Comparison of ENCODE assay signal across 28 cellular contexts in genomic region chr10:6115824-6116350, GRCh38. TPM values are rescaled to one million over a fixed set of nuclear protein-coding genes. Genes with fewer than 3 reads are reported as not detected.
DNase-seq lines count a peak whose midpoint lies in the region; FAIRE-seq and TF ChIP-seq lines count a peak whose summit lies in the region.
"Had no signal": no experiment of that assay in that cellular context is flagged by ENCODE, and none has a peak within 500 bp of the region (broad histone marks: within the 10 kb centered on the region; RNA-seq: fewer than 3 reads in every experiment).

No MANE protein-coding gene starts in this region.

- peak overlapping the region; percentile 77 for H3K27ac ChIP-seq in astrocyte (ENCODE audit: low read depth, low read length)
- H3K27ac ChIP-seq: KMS-11 had no signal

- FAIRE-seq in astrocyte (lab: Jason Lieb, UNC), result no peak

- H3K27ac Mint-ChIP-seq in activated CD4-positive, alpha-beta memory T cell treated with anti-CD3 and anti-CD28 coated beads for 36 hours, result peak overlapping the region; percentile 42
- no peak overlapping the region for H3K27ac Mint-ChIP-seq in activated CD4-positive, alpha-beta memory T cell treated with anti-CD3 and anti-CD28 coated beads, Interleukin-2, amount 10 ng/mL, durations not matched to agents 7 days and 5 days
- H3K27ac Mint-ChIP-seq in HFFc6, result peak overlapping the region; percentile 95
- no peak overlapping the region for H3K27ac Mint-ChIP-seq in astrocyte (ENCODE audit: unreplicated experiment)
- H3K27ac Mint-ChIP-seq in mesothelial cell of epicardium, result peak overlapping the region; percentile 55
- H3K27ac Mint-ChIP-seq: activated T-helper 2 cell treated with anti-CD3 and anti-CD28 coated beads, Interferon-gamma antibody, Interleukin-2, Interleukin-4, amounts not matched to agents 10 μg/mL and 5 μg/mL and 100 μg/mL, durations not matched to agents 14 hours and 24 hours and 36 hours; nephron progenitor cell had no signal

- peaks cover 12% of the 10 kb centered on the region for H3K4me1 ChIP-seq in astrocyte (ENCODE audit: insufficient read depth, low read length)

- no peaks in the 10 kb centered on the region for H3K27me3 ChIP-seq in astrocyte (ENCODE audit: insufficient read depth, low read length)
- H3K27me3 ChIP-seq: upper lobe of left lung had no signal

- no peaks in the 10 kb centered on the region for H3K9me3 Mint-ChIP-seq in activated CD4-positive, alpha-beta memory T cell treated with anti-CD3 and anti-CD28 coated beads for 36 hours
- no peaks in the 10 kb centered on the region for H3K9me3 Mint-ChIP-seq in activated CD4-positive, alpha-beta memory T cell treated with anti-CD3 and anti-CD28 coated beads, Interleukin-2, amount 10 ng/mL, durations not matched to agents 7 days and 5 days
- no peaks in the 10 kb centered on the region for H3K9me3 Mint-ChIP-seq in HFFc6
- no peaks in the 10 kb centered on the region for H3K9me3 Mint-ChIP-seq in astrocyte (ENCODE audit: unreplicated experiment)
- H3K9me3 Mint-ChIP-seq in mesothelial cell of epicardium, result no peaks in the 10 kb centered on the region
- H3K9me3 Mint-ChIP-seq: activated T-helper 2 cell treated with anti-CD3 and anti-CD28 coated beads, Interferon-gamma antibody, Interleukin-2, Interleukin-4, amounts not matched to agents 10 μg/mL and 5 μg/mL and 100 μg/mL, durations not matched to agents 14 hours and 24 hours and 36 hours; CD8-positive, alpha-beta memory T cell; immature natural killer cell; nephron progenitor cell had no signal

- H3K9me3 ChIP-seq in astrocyte (ENCODE audit: insufficient read depth, low read depth, low read length), result no peaks in the 10 kb centered on the region
- H3K9me3 ChIP-seq: mucosa of descending colon, upper lobe of left lung had no signal

- H3K4me2 ChIP-seq in astrocyte (ENCODE audit: low read length), result no peak overlapping the region
- H3K4me2 ChIP-seq: KMS-11 had no signal

- POLR2A ChIA-PET in activated CD4-positive, alpha-beta memory T cell treated with anti-CD3 and anti-CD28 coated beads for 36 hours (lab: Charles Lee), result no interaction called here
- POLR2A ChIA-PET in activated CD4-positive, alpha-beta memory T cell treated with anti-CD3 and anti-CD28 coated beads, Interleukin-2, amount 10 ng/mL, durations not matched to agents 7 days and 5 days (lab: Charles Lee), result no interaction called here

- no peak for DNase-seq in activated CD4-positive, alpha-beta memory T cell treated with anti-CD3 and anti-CD28 coated beads for 36 hours
- DNase-seq in activated CD4-positive, alpha-beta memory T cell treated with anti-CD3 and anti-CD28 coated beads, Interleukin-2, amount 10 ng/mL, durations not matched to agents 7 days and 5 days, result no peak
- DNase-seq in HFFc6 (peak; percentile 32), astrocyte (ENCODE audit: low read depth) (no peak), mesothelial cell of epicardium (ENCODE audit: low spot score in 2 of 2, unreplicated experiment in 2 of 2) (no peak), AG08396 (ENCODE audit: low spot score) (no peak), head of caudate nucleus (no peak), Ammon's horn (ENCODE audit: low spot score) (no peak)
- DNase-seq: 8988T; activated CD4-positive, alpha-beta T cell treated with anti-CD3 and anti-CD28 coated beads for 4 hours; activated CD8-positive, alpha-beta memory T cell treated with anti-CD3 and anti-CD28 coated beads, Interleukin-2, amount 50 U/mL, for 4 hours; AML-193; CD8-positive, alpha-beta memory T cell; cerebellar nuclear complex; DMS153; GDM1; hippocampal formation; immature natural killer cell; mucosa of descending colon; NCI-H1436 treated with DMSO at 0.1 percent for 48 hours; NCI-H526; nephron progenitor cell; upper lobe of left lung had no signal

- no peak overlapping the region for H3K4me3 ChIP-seq in astrocyte (ENCODE audit: insufficient read depth, low read depth, low read length)
- H3K4me3 ChIP-seq: mucosa of descending colon, SK-N-MC, upper lobe of left lung had no signal

- TF ChIP-seq CTCF in HFFc6 (IDR thresholded peaks at IDR 0.05) (no peak), astrocyte (IDR thresholded peaks at IDR 0.05; ENCODE audit: insufficient read depth, low read depth, low read length) (no peak), mesothelial cell of epicardium (IDR thresholded peaks at IDR 0.05; ENCODE audit: unreplicated experiment) (no peak)

- H3K36me3 Mint-ChIP-seq in activated CD4-positive, alpha-beta memory T cell treated with anti-CD3 and anti-CD28 coated beads for 36 hours, result peaks cover 49% of the 10 kb centered on the region
- H3K36me3 Mint-ChIP-seq in activated CD4-positive, alpha-beta memory T cell treated with anti-CD3 and anti-CD28 coated beads, Interleukin-2, amount 10 ng/mL, durations not matched to agents 7 days and 5 days (ENCODE audit: low read depth), result peaks cover 57% of the 10 kb centered on the region
- H3K36me3 Mint-ChIP-seq in HFFc6 (ENCODE audit: low read depth) (peaks cover 40% of the 10 kb centered on the region), astrocyte (ENCODE audit: low read depth, unreplicated experiment) (peaks cover 18% of the 10 kb centered on the region), mesothelial cell of epicardium (peaks cover 39% of the 10 kb centered on the region)

- peaks cover 31% of the 10 kb centered on the region for H3K36me3 ChIP-seq in astrocyte (ENCODE audit: insufficient read depth, low read length)

- CTCF ChIA-PET in activated CD4-positive, alpha-beta memory T cell treated with anti-CD3 and anti-CD28 coated beads for 36 hours (lab: Charles Lee), result interaction anchor here (1.2 kb wide), 1 partner anchor 32 kb away, joined by 3 read pairs; no protein-coding TSS in a partner anchor
- CTCF ChIA-PET in activated CD4-positive, alpha-beta memory T cell treated with anti-CD3 and anti-CD28 coated beads, Interleukin-2, amount 10 ng/mL, durations not matched to agents 7 days and 5 days (lab: Charles Lee), result no interaction called here

- intact Hi-C loops in activated CD4-positive, alpha-beta memory T cell treated with anti-CD3 and anti-CD28 coated beads for 36 hours (cut with micrococcal nuclease), result loop anchor here (2.0 kb wide), 2 partner anchors 15 to 25 kb away; no protein-coding TSS in a partner anchor
- intact Hi-C loops in head of caudate nucleus (cut with DNase I), result no loop called here

- no peak overlapping the region for H2AFZ ChIP-seq in astrocyte (ENCODE audit: low read depth, low read length)

- H3K4me1 Mint-ChIP-seq in activated CD4-positive, alpha-beta memory T cell treated with anti-CD3 and anti-CD28 coated beads for 36 hours (ENCODE audit: low read depth), result peaks cover 41% of the 10 kb centered on the region
- H3K4me1 Mint-ChIP-seq in activated CD4-positive, alpha-beta memory T cell treated with anti-CD3 and anti-CD28 coated beads, Interleukin-2, amount 10 ng/mL, durations not matched to agents 7 days and 5 days, result peaks cover 31% of the 10 kb centered on the region
- H3K4me1 Mint-ChIP-seq in HFFc6 (ENCODE audit: low read depth) (peaks cover 43% of the 10 kb centered on the region), astrocyte (ENCODE audit: low read depth, unreplicated experiment) (peaks cover 17% of the 10 kb centered on the region), mesothelial cell of epicardium (peaks cover 13% of the 10 kb centered on the region)
- H3K4me1 Mint-ChIP-seq: CD8-positive, alpha-beta memory T cell had no signal

- peaks cover 3% of the 10 kb centered on the region for H3K79me2 ChIP-seq in astrocyte (ENCODE audit: insufficient read depth, low read length)

- no peaks in the 10 kb centered on the region for H3K27me3 Mint-ChIP-seq in activated CD4-positive, alpha-beta memory T cell treated with anti-CD3 and anti-CD28 coated beads for 36 hours
- no peaks in the 10 kb centered on the region for H3K27me3 Mint-ChIP-seq in activated CD4-positive, alpha-beta memory T cell treated with anti-CD3 and anti-CD28 coated beads, Interleukin-2, amount 10 ng/mL, durations not matched to agents 7 days and 5 days
- H3K27me3 Mint-ChIP-seq in HFFc6 (ENCODE audit: insufficient read depth), result no peaks in the 10 kb centered on the region; the same call in 1 of the 2 replicates
- no peaks in the 10 kb centered on the region for H3K27me3 Mint-ChIP-seq in astrocyte (ENCODE audit: low read depth, unreplicated experiment)
- no peaks in the 10 kb centered on the region for H3K27me3 Mint-ChIP-seq in mesothelial cell of epicardium (ENCODE audit: low read depth)
- H3K27me3 Mint-ChIP-seq: activated naive CD8-positive, alpha-beta T cell; CD8-positive, alpha-beta memory T cell had no signal

- no peak overlapping the region for H3K9ac ChIP-seq in astrocyte (ENCODE audit: low read length)
- H3K9ac ChIP-seq: KMS-11 had no signal

- H4K20me1 ChIP-seq in astrocyte (ENCODE audit: insufficient read depth, low read length), result peaks cover 5% of the 10 kb centered on the region

- H3K4me3 Mint-ChIP-seq in activated CD4-positive, alpha-beta memory T cell treated with anti-CD3 and anti-CD28 coated beads for 36 hours, result no peak overlapping the region
- H3K4me3 Mint-ChIP-seq in activated CD4-positive, alpha-beta memory T cell treated with anti-CD3 and anti-CD28 coated beads, Interleukin-2, amount 10 ng/mL, durations not matched to agents 7 days and 5 days, result no peak overlapping the region
- H3K4me3 Mint-ChIP-seq in HFFc6, result peak overlapping the region; percentile 69; the same call in 1 of the 2 replicates
- no peak overlapping the region for H3K4me3 Mint-ChIP-seq in astrocyte (ENCODE audit: unreplicated experiment)
- H3K4me3 Mint-ChIP-seq in mesothelial cell of epicardium, result no peak overlapping the region
- H3K4me3 Mint-ChIP-seq: activated naive CD8-positive, alpha-beta T cell; CD8-positive, alpha-beta memory T cell; immature natural killer cell; nephron progenitor cell had no signal

RNA-seq across cellular contexts. Expression of gene RBM17, which starts 27.1 kb away (rescaled TPM):
- total RNA-seq in activated CD4-positive, alpha-beta memory T cell treated with anti-CD3 and anti-CD28 coated beads for 36 hours, result 100 to 1,000 TPM; 151 to 155 TPM
- 100 to 1,000 TPM; 155 to 157 TPM for total RNA-seq in activated CD4-positive, alpha-beta memory T cell treated with anti-CD3 and anti-CD28 coated beads, Interleukin-2, amount 10 ng/mL, durations not matched to agents 7 days and 5 days
- total RNA-seq in HFFc6 (2021; fragmentation: NEBNext Ultra II Directional; extraction: Animal tissue kit (Norgen Biotek cat#: 25700)), result 10 to 100 TPM; 53.4 to 75.2 (median 66.3) TPM
- total RNA-seq in astrocyte (69.7 and 71.3 TPM in 2 replicates), mesothelial cell of epicardium (108 to 115 TPM (median 112 TPM) in 3 replicates)

RNA-seq across cellular contexts. Expression of gene IL2RA, which starts 53.7 kb away (rescaled TPM):
- 100 to 1,000 TPM; 961 to 988 TPM for total RNA-seq in activated CD4-positive, alpha-beta memory T cell treated with anti-CD3 and anti-CD28 coated beads for 36 hours
- 100 to 1,000 TPM; 437 to 446 TPM for total RNA-seq in activated CD4-positive, alpha-beta memory T cell treated with anti-CD3 and anti-CD28 coated beads, Interleukin-2, amount 10 ng/mL, durations not matched to agents 7 days and 5 days
- not detected for total RNA-seq in HFFc6 (2021; fragmentation: NEBNext Ultra II Directional; extraction: Animal tissue kit (Norgen Biotek cat#: 25700))
- not detected in 2 replicates for total RNA-seq in astrocyte
- total RNA-seq in mesothelial cell of epicardium, result not detected in 3 replicates
- total RNA-seq: fibroblast of villous mesenchyme had no signal

Comparison
In these comparisons a context has a peak if more than half of its experiments do, and no peak if none do; other contexts are left out.
1. H3K27ac Mint-ChIP-seq: peak in activated CD4-positive, alpha-beta memory T cell treated with anti-CD3 and anti-CD28 coated beads for 36 hours (single experiment), HFFc6 (single experiment) and mesothelial cell of epicardium (single experiment); none in activated CD4-positive, alpha-beta memory T cell treated with anti-CD3 and anti-CD28 coated beads, Interleukin-2, amount 10 ng/mL, durations not matched to agents 7 days and 5 days (single experiment) and astrocyte (single experiment).
2. RNA of gene IL2RA, which starts 53.7 kb away (total RNA-seq): 961 to 988 TPM in activated CD4-positive, alpha-beta memory T cell treated with anti-CD3 and anti-CD28 coated beads for 36 hours and 437 to 446 TPM in activated CD4-positive, alpha-beta memory T cell treated with anti-CD3 and anti-CD28 coated beads, Interleukin-2, amount 10 ng/mL, durations not matched to agents 7 days and 5 days; not detected in astrocyte, not detected in HFFc6 and not detected in mesothelial cell of epicardium; every median in the first group is over 100 times any median in the second.